Comparison of ENCODE assay signal across 19 cellular contexts in the genomic region with DNA sequence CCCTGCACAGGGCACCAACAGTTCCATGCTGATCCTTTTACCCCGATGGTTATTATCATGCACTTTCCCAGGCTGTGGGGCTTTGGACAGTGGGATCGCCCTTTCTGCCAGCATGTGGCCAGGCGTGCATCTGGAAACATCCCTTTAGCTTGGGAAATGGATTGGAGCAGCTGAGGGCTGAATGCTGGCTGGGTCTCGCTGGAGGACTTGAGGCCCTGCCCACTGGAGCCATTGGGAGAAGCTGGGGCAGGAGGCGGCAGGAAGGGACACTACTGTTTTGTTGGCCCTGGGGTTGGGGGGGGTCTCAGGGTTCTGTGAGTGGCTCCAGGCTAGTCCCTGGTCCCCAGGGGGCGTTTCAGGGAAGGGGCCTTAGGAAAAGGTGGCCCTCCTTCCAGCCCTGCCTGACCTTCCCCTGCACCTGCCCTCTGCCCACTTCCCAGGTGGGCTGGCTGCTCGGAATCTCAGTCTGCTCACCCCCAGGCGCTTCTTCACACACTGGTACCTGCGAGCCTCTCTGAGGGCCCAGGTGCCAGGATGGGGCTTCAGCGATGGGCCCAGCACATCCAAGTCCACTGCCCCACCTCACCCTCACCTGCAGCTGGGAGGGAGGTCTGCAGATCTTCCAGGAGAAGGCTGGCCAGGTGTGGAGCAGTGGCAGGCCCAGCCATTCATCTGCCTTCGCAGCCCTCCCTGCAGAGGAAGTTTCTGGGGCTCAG. TPM values are rescaled to one million over a fixed set of nuclear protein-coding genes. Genes with fewer than 3 reads are reported as not detected.
"Had no signal": no experiment of that assay in that cellular context is flagged by ENCODE, and none has a peak within 500 bp of the region (broad histone marks: within the 10 kb centered on the region; RNA-seq: fewer than 3 reads in every experiment).

No MANE protein-coding gene starts in this region.

- H3K4me3 ChIP-seq: lower lobe of right lung, psoas muscle, sigmoid colon, stomach, thoracic aorta had no signal

- H3K27me3 Mint-ChIP-seq: naive thymus-derived CD8-positive, alpha-beta T cell had no signal

- H3K9me3 ChIP-seq: lower lobe of right lung, psoas muscle, sigmoid colon, stomach, thoracic aorta had no signal

- H3K27me3 ChIP-seq: sigmoid colon, stomach had no signal

- ATAC-seq: naive thymus-derived CD8-positive, alpha-beta T cell had no signal

- H3K27ac Mint-ChIP-seq: activated CD4-positive, alpha-beta memory T cell treated with anti-CD3 and anti-CD28 coated beads, Interleukin-2, amount 10 ng/mL, durations not matched to agents 7 days and 5 days; activated naive CD8-positive, alpha-beta T cell treated with anti-CD3 and anti-CD28 coated beads, Interleukin-2, amount 10 ng/mL, durations not matched to agents 7 days and 5 days; naive thymus-derived CD8-positive, alpha-beta T cell; T-helper 2 cell treated with Interferon-gamma antibody and Interleukin-4, amounts not matched to agents 5 μg/mL and 100 μg/mL, for 36 hours had no signal

- H3K27ac ChIP-seq: psoas muscle, sigmoid colon, thoracic aorta had no signal

- H3K4me1 ChIP-seq: psoas muscle, sigmoid colon, stomach had no signal

- H3K9me3 Mint-ChIP-seq: activated CD4-positive, alpha-beta memory T cell treated with anti-CD3 and anti-CD28 coated beads, Interleukin-2, amount 10 ng/mL, durations not matched to agents 7 days and 5 days; activated naive CD8-positive, alpha-beta T cell treated with anti-CD3 and anti-CD28 coated beads, Interleukin-2, amount 10 ng/mL, durations not matched to agents 7 days and 5 days; naive thymus-derived CD8-positive, alpha-beta T cell; T-helper 2 cell treated with Interferon-gamma antibody and Interleukin-4, amounts not matched to agents 5 μg/mL and 100 μg/mL, for 36 hours had no signal

- H3K4me3 Mint-ChIP-seq: activated CD4-positive, alpha-beta memory T cell treated with anti-CD3 and anti-CD28 coated beads, Interleukin-2, amount 10 ng/mL, durations not matched to agents 7 days and 5 days; activated naive CD8-positive, alpha-beta T cell treated with anti-CD3 and anti-CD28 coated beads, Interleukin-2, amount 10 ng/mL, durations not matched to agents 7 days and 5 days; naive thymus-derived CD8-positive, alpha-beta T cell; T-helper 2 cell treated with Interferon-gamma antibody and Interleukin-4, amounts not matched to agents 5 μg/mL and 100 μg/mL, for 36 hours had no signal

- DNase-seq: activated CD4-positive, alpha-beta memory T cell treated with anti-CD3 and anti-CD28 coated beads, Interleukin-2, amount 10 ng/mL, durations not matched to agents 7 days and 5 days; activated CD4-positive, alpha-beta T cell treated with anti-CD3 and anti-CD28 coated beads for 1 hour; activated gamma-delta T cell treated with Interleukin-2 at 50 U/mL for 16 hours; activated naive CD8-positive, alpha-beta T cell treated with anti-CD3 and anti-CD28 coated beads, Interleukin-2, amount 10 ng/mL, durations not matched to agents 7 days and 5 days; activated T-cell treated with anti-CD3 and anti-CD28 coated beads, Interleukin-2, amount 50 U/mL, for 48 hours; anterior cingulate cortex; hypothalamus; naive thymus-derived CD8-positive, alpha-beta T cell; sigmoid colon; stimulated activated CD4-positive, alpha-beta T cell treated with anti-CD3 and anti-CD28 coated beads, Interleukin-4, amount 100 ng/mL, for 24 hours had no signal

- H3K4me1 Mint-ChIP-seq: activated CD4-positive, alpha-beta memory T cell treated with anti-CD3 and anti-CD28 coated beads, Interleukin-2, amount 10 ng/mL, durations not matched to agents 7 days and 5 days had no signal

- H3K36me3 ChIP-seq: sigmoid colon, thoracic aorta had no signal

- H3K36me3 Mint-ChIP-seq: activated naive CD8-positive, alpha-beta T cell treated with anti-CD3 and anti-CD28 coated beads, Interleukin-2, amount 10 ng/mL, durations not matched to agents 7 days and 5 days had no signal

RNA-seq across cellular contexts. Expression of a gene that starts 1.6 kb away (rescaled TPM):
- total RNA-seq: activated CD4-positive, alpha-beta memory T cell treated with anti-CD3 and anti-CD28 coated beads, Interleukin-2, amount 10 ng/mL, durations not matched to agents 7 days and 5 days; activated naive CD8-positive, alpha-beta T cell treated with anti-CD3 and anti-CD28 coated beads, Interleukin-2, amount 10 ng/mL, durations not matched to agents 7 days and 5 days; bronchial epithelial cell; chondrocyte; naive thymus-derived CD8-positive, alpha-beta T cell had no signal
- polyA plus RNA-seq: naive thymus-derived CD8-positive, alpha-beta T cell had no signal

RNA-seq across cellular contexts. Expression of a gene that starts 28.1 kb away (rescaled TPM):
- total RNA-seq: activated CD4-positive, alpha-beta memory T cell treated with anti-CD3 and anti-CD28 coated beads, Interleukin-2, amount 10 ng/mL, durations not matched to agents 7 days and 5 days; bronchial epithelial cell; chondrocyte; glomerular endothelial cell; naive thymus-derived CD8-positive, alpha-beta T cell; psoas muscle; sigmoid colon; stomach; thoracic aorta had no signal
- polyA plus RNA-seq: esophagus; naive thymus-derived CD8-positive, alpha-beta T cell; psoas muscle; sigmoid colon; stomach had no signal
